ENCODE assay signal across 29 cellular contexts in the genomic region with DNA sequence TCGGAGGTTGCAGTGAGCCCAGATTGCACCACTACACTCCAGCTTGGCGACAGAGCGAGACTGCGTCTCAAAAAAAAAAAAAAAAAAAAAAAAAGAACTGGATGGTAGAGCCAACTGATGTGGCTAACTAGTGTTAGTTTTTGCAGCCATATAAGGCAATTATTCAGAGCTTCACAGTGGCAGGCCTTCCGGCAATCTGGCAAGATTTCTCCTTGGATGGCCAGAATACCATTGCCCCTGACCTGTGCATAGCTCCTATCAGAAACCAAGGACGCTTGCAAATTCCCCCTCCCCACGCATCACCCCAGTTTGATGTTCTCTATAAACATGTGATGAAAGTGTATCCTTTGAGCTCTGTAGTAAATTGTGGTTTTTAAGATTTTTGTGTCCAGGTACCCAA.
"Had no signal": no experiment of that assay in that cellular context is flagged by ENCODE, and none has a peak within 500 bp of the region (broad histone marks: within the 10 kb centered on the region; RNA-seq: fewer than 3 reads in every experiment).

No MANE protein-coding gene starts in this region.

- H3K36me3 ChIP-seq: neutrophil, pancreas, right lobe of liver, sigmoid colon, suprapubic skin, tibial artery, transverse colon, upper lobe of right lung, uterus had no signal

- H3K27ac ChIP-seq: neutrophil, pancreas, psoas muscle, sigmoid colon, suprapubic skin, testis, tibial artery, transverse colon, upper lobe of right lung, uterus had no signal

- ATAC-seq: naive thymus-derived CD8-positive, alpha-beta T cell; pancreas; psoas muscle; right cardiac atrium; upper lobe of right lung had no signal

- H3K27ac Mint-ChIP-seq: naive thymus-derived CD8-positive, alpha-beta T cell; natural killer cell treated with Interleukin-12 subunit alpha and Interleukin-12 subunit beta and Interleukin-15 and Interleukin-18, amount 100 ng/mL, for 72 hours; nephron progenitor cell; progenitor cell of endocrine pancreas; stimulated activated effector memory CD8-positive, alpha-beta T cell treated with anti-CD3 and anti-CD28 coated beads, Interleukin-12 subunit alpha, Interleukin-12 subunit beta, amount 100 ng/mL, for 72 hours; stimulated activated naive CD8-positive, alpha-beta T cell treated with anti-CD3 and anti-CD28 coated beads, Interleukin-15, amount 100 ng/mL, for 72 hours; type B pancreatic cell had no signal

- H3K27me3 ChIP-seq: pancreas, right lobe of liver, sigmoid colon, suprapubic skin, testis, tibial artery, transverse colon, upper lobe of right lung, uterus had no signal

- DNase-seq: naive thymus-derived CD8-positive, alpha-beta T cell; nephron progenitor cell; nucleus accumbens; pancreas; psoas muscle; right cardiac atrium; right lobe of liver; sigmoid colon; small intestine; stimulated activated CD4-positive, alpha-beta T cell treated with anti-CD3 and anti-CD28 coated beads, Interleukin-15, amount 100 ng/mL, for 24 hours; stimulated activated CD4-positive, alpha-beta T cell treated with anti-CD3 and anti-CD28 coated beads, Interleukin-2, amount 100 ng/mL, for 24 hours; stimulated activated CD4-positive, alpha-beta T cell treated with anti-CD3 and anti-CD28 coated beads, Interleukin-2, amount 100 ng/mL, for 48 hours; stimulated activated CD4-positive, alpha-beta T cell treated with anti-CD3 and anti-CD28 coated beads, Interleukin-4, amount 100 ng/mL, for 24 hours; stimulated activated naive B cell treated with anti-CD40 and anti-IgM and Interleukin-4, amounts not matched to agents 10 μg/mL and 1 μg/mL and 100 μg/mL, for 72 hours; stimulated activated naive CD8-positive, alpha-beta T cell treated with anti-CD3 and anti-CD28 coated beads, Interleukin-15, amount 100 ng/mL, for 72 hours; stimulated activated naive CD8-positive, alpha-beta T cell treated with anti-CD3 and anti-CD28 coated beads, Interleukin-15, Interleukin-2, amounts not matched to agents 100 U/mL and 50 U/mL, for 24 hours; substantia nigra; testis; tibial artery; transverse colon; upper lobe of right lung; uterus had no signal

- FAIRE-seq: pancreas, small intestine had no signal

- H3K36me3 Mint-ChIP-seq: naive thymus-derived CD8-positive, alpha-beta T cell; natural killer cell treated with Interleukin-12 subunit alpha and Interleukin-12 subunit beta and Interleukin-15 and Interleukin-18, amount 100 ng/mL, for 72 hours; stimulated activated effector memory CD8-positive, alpha-beta T cell treated with anti-CD3 and anti-CD28 coated beads, Interleukin-12 subunit alpha, Interleukin-12 subunit beta, amount 100 ng/mL, for 72 hours; stimulated activated naive B cell treated with anti-CD40 and anti-IgM and Interleukin-4, amounts not matched to agents 10 μg/mL and 1 μg/mL and 100 μg/mL, for 72 hours; type B pancreatic cell had no signal

- H3K4me3 Mint-ChIP-seq: naive thymus-derived CD8-positive, alpha-beta T cell; natural killer cell treated with Interleukin-12 subunit alpha and Interleukin-12 subunit beta and Interleukin-15 and Interleukin-18, amount 100 ng/mL, for 72 hours; nephron progenitor cell; neural crest cell; stimulated activated effector memory CD8-positive, alpha-beta T cell treated with anti-CD3 and anti-CD28 coated beads, Interleukin-12 subunit alpha, Interleukin-12 subunit beta, amount 100 ng/mL, for 72 hours; stimulated activated naive B cell treated with anti-CD40 and anti-IgM and Interleukin-4, amounts not matched to agents 10 μg/mL and 1 μg/mL and 100 μg/mL, for 72 hours; stimulated activated naive CD8-positive, alpha-beta T cell treated with anti-CD3 and anti-CD28 coated beads, Interleukin-15, amount 100 ng/mL, for 72 hours; type B pancreatic cell had no signal

- H3K9me3 Mint-ChIP-seq: naive thymus-derived CD8-positive, alpha-beta T cell; natural killer cell treated with Interleukin-12 subunit alpha and Interleukin-12 subunit beta and Interleukin-15 and Interleukin-18, amount 100 ng/mL, for 72 hours; nephron progenitor cell; stimulated activated effector memory CD8-positive, alpha-beta T cell treated with anti-CD3 and anti-CD28 coated beads, Interleukin-12 subunit alpha, Interleukin-12 subunit beta, amount 100 ng/mL, for 72 hours; stimulated activated naive CD8-positive, alpha-beta T cell treated with anti-CD3 and anti-CD28 coated beads, Interleukin-15, amount 100 ng/mL, for 72 hours; type B pancreatic cell had no signal

- H3K27me3 Mint-ChIP-seq: progenitor cell of endocrine pancreas, type B pancreatic cell had no signal

- H3K4me3 ChIP-seq: pancreas, psoas muscle, right lobe of liver, sigmoid colon, suprapubic skin, testis, tibial artery, transverse colon, upper lobe of right lung, uterus had no signal

- H3K9me3 ChIP-seq: neutrophil, pancreas, psoas muscle, right lobe of liver, sigmoid colon, suprapubic skin, testis, tibial artery, transverse colon, upper lobe of right lung, uterus had no signal

- H3K4me1 ChIP-seq: pancreas, psoas muscle, suprapubic skin, testis, transverse colon, upper lobe of right lung, uterus had no signal
